In genomic region chr10:128067691-128068397, GRCh38 we compare ENCODE assay signal across 1 cellular context.
TF ChIP-seq lines count a peak whose summit lies in the region.

No MANE protein-coding gene starts in this region.

TF ChIP-seq in HepG2, 621 proteins besides CTCF, POLR2A, EP300 and RAD21:
- TF ChIP-seq FLYWCH1 (CRISPR knock-in tag; IDR thresholded peaks at IDR 0.05) (no peak), ZNF775 (CRISPR knock-in tag; IDR thresholded peaks at IDR 0.05; ENCODE audit: borderline replicate concordance) (no peak), ZNF644 (CRISPR knock-in tag; IDR thresholded peaks at IDR 0.05; ENCODE audit: low read depth) (no peak), ZNF3 (CRISPR knock-in tag; IDR thresholded peaks at IDR 0.05) (no peak), RNF2 (conservative IDR thresholded peaks at IDR 0.05; ENCODE audit: low read depth) (no peak), ZNF850 (CRISPR knock-in tag; conservative IDR thresholded peaks at IDR 0.05) (no peak), CEBPG (CRISPR knock-in tag; IDR thresholded peaks at IDR 0.05) (no peak), HMGXB4 (CRISPR knock-in tag; IDR thresholded peaks at IDR 0.05; ENCODE audit: borderline replicate concordance in 1 of 2, low read depth in 1 of 2) (no peak), ZNF878 (CRISPR knock-in tag; IDR thresholded peaks at IDR 0.05) (no peak), UBTF (CRISPR knock-in tag; IDR thresholded peaks at IDR 0.05) (no peak), DNMT3B (CRISPR knock-in tag; conservative IDR thresholded peaks at IDR 0.05) (no peak), ZBED4 (CRISPR knock-in tag; IDR thresholded peaks at IDR 0.05; ENCODE audit: borderline replicate concordance) (no peak), ZNF264 (CRISPR knock-in tag; IDR thresholded peaks at IDR 0.05) (no peak), REXO4 (CRISPR knock-in tag; IDR thresholded peaks at IDR 0.05; ENCODE audit: borderline replicate concordance) (no peak), CREM (IDR thresholded peaks at IDR 0.05) (no peak), CREM (CRISPR knock-in tag; IDR thresholded peaks at IDR 0.05) (no peak), THAP11 (CRISPR knock-in tag; IDR thresholded peaks at IDR 0.05) (no peak), POLR2AphosphoS5 (IDR thresholded peaks at IDR 0.05; ENCODE audit: low read depth, low read length) (no peak), NCOA2 (CRISPR knock-in tag; IDR thresholded peaks at IDR 0.05) (no peak), TFDP2 (CRISPR knock-in tag; IDR thresholded peaks at IDR 0.05) (no peak)
